1 cellular context compared by ENCODE assay signal in genomic region chr11:121235057-121235456, GRCh38.
TF ChIP-seq lines count a peak whose summit lies in the region.

No MANE protein-coding gene starts in this region.

TF ChIP-seq in H1, 55 proteins besides CTCF, POLR2A, EP300 and RAD21:
- TF ChIP-seq KDM5A (IDR thresholded peaks at IDR 0.05; ENCODE audit: low read length): no peak
- TF ChIP-seq GTF2F1 (IDR thresholded peaks at IDR 0.05; ENCODE audit: borderline replicate concordance, low read depth, low read length): no peak
- TF ChIP-seq JUN (IDR thresholded peaks at IDR 0.05; ENCODE audit: low read depth, low read length): no peak
- TF ChIP-seq MAFK (IDR thresholded peaks at IDR 0.05; ENCODE audit: low read depth, low read length): no peak
- TF ChIP-seq SUZ12 (IDR thresholded peaks at IDR 0.05; ENCODE audit: low read length): no peak
- TF ChIP-seq CHD7 (IDR thresholded peaks at IDR 0.05; ENCODE audit: insufficient replicate concordance, low read length): no peak
- TF ChIP-seq SIX5 (IDR thresholded peaks at IDR 0.05; ENCODE audit: low read depth, low read length): no peak
- TF ChIP-seq SAP30 (IDR thresholded peaks at IDR 0.05; ENCODE audit: insufficient read depth, insufficient replicate concordance, low read length): no peak
- no peak for TF ChIP-seq RBBP5 (IDR thresholded peaks at IDR 0.05; ENCODE audit: borderline replicate concordance, low read depth, low read length)
